Comparison of ENCODE assay signal across 8 cellular contexts in genomic region chr11:107018902-107019493, GRCh38. TPM values are rescaled to one million over a fixed set of nuclear protein-coding genes. Genes with fewer than 3 reads are reported as not detected.
DNase-seq lines count a peak whose midpoint lies in the region; ATAC-seq, FAIRE-seq and TF ChIP-seq lines count a peak whose summit lies in the region.

No MANE protein-coding gene starts in this region.

- H3K27me3 Mint-ChIP-seq in activated T-cell treated with anti-CD3 and anti-CD28 coated beads, Interleukin-2, amount 50 U/mL, for 72 hours (ENCODE audit: low read depth): peaks cover 36% of the 10 kb centered on the region
- peaks cover 38% of the 10 kb centered on the region for H3K27me3 Mint-ChIP-seq in neural crest cell (ENCODE audit: low read depth)

- H3K9me3 Mint-ChIP-seq in activated T-cell treated with anti-CD3 and anti-CD28 coated beads, Interleukin-2, amount 50 U/mL, for 72 hours: no peaks in the 10 kb centered on the region
- no peaks in the 10 kb centered on the region for H3K9me3 Mint-ChIP-seq in neural crest cell

- H2AFZ ChIP-seq in Karpas-422 (ENCODE audit: low read length): no peak overlapping the region

- H3K9me3 ChIP-seq in Karpas-422 (ENCODE audit: low read length): no peaks in the 10 kb centered on the region

- no peak for FAIRE-seq in frontal cortex (lab: Jason Lieb, UNC)

- H3K27ac Mint-ChIP-seq in activated T-cell treated with anti-CD3 and anti-CD28 coated beads, Interleukin-2, amount 50 U/mL, for 72 hours: no peak overlapping the region
- no peak overlapping the region for H3K27ac Mint-ChIP-seq in neural crest cell (ENCODE audit: unreplicated experiment)

- no peaks in the 10 kb centered on the region for H3K79me2 ChIP-seq in Karpas-422 (ENCODE audit: low read length)

- no peak overlapping the region for H3K4me2 ChIP-seq in Karpas-422 (ENCODE audit: low read depth, low read length, poor library complexity, severe bottlenecking)

- H4K20me1 ChIP-seq in Karpas-422 (ENCODE audit: insufficient read depth, low read depth, low read length): no peaks in the 10 kb centered on the region

- peaks cover 5% of the 10 kb centered on the region for H3K4me1 Mint-ChIP-seq in activated T-cell treated with anti-CD3 and anti-CD28 coated beads, Interleukin-2, amount 50 U/mL, for 72 hours (ENCODE audit: low read depth)
- H3K4me1 Mint-ChIP-seq in neural crest cell: peaks cover 20% of the 10 kb centered on the region

- H3K4me1 ChIP-seq in Karpas-422 (ENCODE audit: low read length): no peaks in the 10 kb centered on the region

- peak; percentile 20 for DNase-seq in COLO668 (lab: John Stamatoyannopoulos, UW; ENCODE audit: unreplicated experiment)
- peak; percentile 45 for DNase-seq in HT1080 (ENCODE audit: low read depth)
- DNase-seq in activated T-cell treated with anti-CD3 and anti-CD28 coated beads, Interleukin-2, amount 50 U/mL, for 72 hours: peak in 1 of 2 donors; percentile 17
- peak; percentile 52 to 57 for DNase-seq in frontal cortex (ENCODE audit: low spot score in 2 of 2)
- peak; percentile 58 for DNase-seq in neural crest cell (ENCODE audit: low read depth, low spot score)
- no peak for DNase-seq in Karpas-422
- no peak for DNase-seq in NCI-H1048 (lab: John Stamatoyannopoulos, UW)

- no peak overlapping the region for H3K9ac ChIP-seq in Karpas-422 (ENCODE audit: low read length)

- peaks cover 2 to 6% of the 10 kb centered on the region in 2 donors for H3K36me3 Mint-ChIP-seq in activated T-cell treated with anti-CD3 and anti-CD28 coated beads, Interleukin-2, amount 50 U/mL, for 72 hours (ENCODE audit: insufficient read depth in 2 of 2)
- H3K36me3 Mint-ChIP-seq in neural crest cell (ENCODE audit: low read depth): no peaks in the 10 kb centered on the region

- peak; percentile 44 to 47 for ATAC-seq in activated T-cell treated with anti-CD3 and anti-CD28 coated beads, Interleukin-2, amount 50 U/mL, for 72 hours (replicated peaks in 1 of 2)
- no peak for ATAC-seq in HG03439 (IDR thresholded peaks at IDR 0.05; ENCODE audit: unreplicated experiment)

- H3K4me3 ChIP-seq in Karpas-422 (ENCODE audit: low read length): no peak overlapping the region

- H3K36me3 ChIP-seq in Karpas-422 (ENCODE audit: insufficient read depth, low read length): no peaks in the 10 kb centered on the region

- H3K27me3 ChIP-seq in Karpas-422 (ENCODE audit: low read length): no peaks in the 10 kb centered on the region

- no peak overlapping the region for H3K27ac ChIP-seq in Karpas-422 (ENCODE audit: low read length)

- H3K9me2 ChIP-seq in Karpas-422 (replicated peaks; ENCODE audit: insufficient read depth, low read length): no peaks in the 10 kb centered on the region

- H3K4me3 Mint-ChIP-seq in activated T-cell treated with anti-CD3 and anti-CD28 coated beads, Interleukin-2, amount 50 U/mL, for 72 hours: peak overlapping the region; percentile 37 to 71
- H3K4me3 Mint-ChIP-seq in neural crest cell: peak overlapping the region; percentile 96

- no peak for TF ChIP-seq CTCF in neural crest cell (conservative IDR thresholded peaks at IDR 0.05)

RNA-seq across cellular contexts. Expression of gene GUCY1A2, which starts 0.7 kb away (rescaled TPM):
- 0.27 and 0.84 TPM in 2 replicates for total RNA-seq in HT1080 (2014; rRNA removed; shearing (Covaris generic))
- 0.14 and 0.16 TPM in 2 replicates for polyA plus RNA-seq in HT1080 (2015; cell fraction: cytosol; rRNA removed)
- polyA plus RNA-seq in HT1080 (2015; cell fraction: nucleus; rRNA removed): 0.23 and 0.35 TPM in 2 replicates
- total RNA-seq in activated T-cell treated with anti-CD3 and anti-CD28 coated beads, Interleukin-2, amount 50 U/mL, for 72 hours: not detected
- total RNA-seq in frontal cortex (108 TPM), neural crest cell (3.7 and 4.0 TPM in 2 replicates)
- 0.04 TPM in 1 of 2 replicates, not detected in the other for total RNA-seq in Karpas-422 (2014; rRNA removed; shearing (Covaris generic); ENCODE audit: low replicate concordance)

Comparison
In these comparisons a context has a peak if more than half of its experiments do, and no peak if none do; other contexts are left out.
1. DNase-seq: peak in COLO668 (single experiment), HT1080 (single experiment), frontal cortex (2 of 2) and neural crest cell (single experiment); none in Karpas-422 (single experiment) and NCI-H1048 (single experiment).
2. RNA of gene GUCY1A2, which starts 0.7 kb away (total RNA-seq): 108 TPM in frontal cortex (single experiment); 3.7 to 4.0 TPM in neural crest cell, 0.27 to 0.84 TPM in HT1080, 0.04 TPM in Karpas-422 and not detected in activated T-cell treated with anti-CD3 and anti-CD28 coated beads, Interleukin-2, amount 50 U/mL, for 72 hours; every median in the first group is over 10 times any median in the second.